Comparison of ENCODE assay signal across 2 cellular contexts in genomic region chr3:129271674-129272073, GRCh38.
TF ChIP-seq lines count a peak whose summit lies in the region.

No MANE protein-coding gene starts in this region.

TF ChIP-seq in HepG2, 621 proteins besides CTCF, POLR2A, EP300 and RAD21:
- TF ChIP-seq RBM22 (optimal IDR thresholded peaks at IDR 0.05; ENCODE audit: low read length) (peak; percentile 15), ELK4 (CRISPR knock-in tag; IDR thresholded peaks at IDR 0.05; ENCODE audit: borderline replicate concordance) (no peak), SKI (IDR thresholded peaks at IDR 0.05; ENCODE audit: partially characterized antibody) (no peak), ZNF766 (CRISPR knock-in tag; IDR thresholded peaks at IDR 0.05; ENCODE audit: borderline replicate concordance) (no peak), AGO2 (optimal IDR thresholded peaks at IDR 0.05; ENCODE audit: low read depth, low read length) (peak; percentile 65), RBFOX2 (IDR thresholded peaks at IDR 0.05; ENCODE audit: low read depth, low read length) (peak; percentile 41; the same call in 1 of the 2 replicates), KDM5B (CRISPR knock-in tag; IDR thresholded peaks at IDR 0.05; ENCODE audit: borderline replicate concordance) (no peak), NCOA1 (CRISPR knock-in tag; IDR thresholded peaks at IDR 0.05) (no peak), HDAC2 (CRISPR knock-in tag; IDR thresholded peaks at IDR 0.05) (no peak)
TF ChIP-seq in HepG2: peak in this region for 3.

TF ChIP-seq in SK-N-SH treated with all-trans-retinoic acid at 6 μM for 48 hours, 23 proteins besides CTCF, POLR2A, EP300 and RAD21 (continued from another document):
- TF ChIP-seq CREB5 (CRISPR knock-in tag; IDR thresholded peaks at IDR 0.05; ENCODE audit: low read depth) = no peak
- TF ChIP-seq ZNF565 (CRISPR knock-in tag; conservative IDR thresholded peaks at IDR 0.05; ENCODE audit: low read depth) = no peak
- TF ChIP-seq PPARA (CRISPR knock-in tag; IDR thresholded peaks at IDR 0.05; ENCODE audit: borderline replicate concordance) = no peak
- no peak for TF ChIP-seq OSR1 (CRISPR knock-in tag; IDR thresholded peaks at IDR 0.05)
- TF ChIP-seq RARB (CRISPR knock-in tag; IDR thresholded peaks at IDR 0.05) = no peak
- TF ChIP-seq CSRNP3 (CRISPR knock-in tag; IDR thresholded peaks at IDR 0.05) = no peak
